Comparison of ENCODE assay signal across 17 cellular contexts in the genomic region with DNA sequence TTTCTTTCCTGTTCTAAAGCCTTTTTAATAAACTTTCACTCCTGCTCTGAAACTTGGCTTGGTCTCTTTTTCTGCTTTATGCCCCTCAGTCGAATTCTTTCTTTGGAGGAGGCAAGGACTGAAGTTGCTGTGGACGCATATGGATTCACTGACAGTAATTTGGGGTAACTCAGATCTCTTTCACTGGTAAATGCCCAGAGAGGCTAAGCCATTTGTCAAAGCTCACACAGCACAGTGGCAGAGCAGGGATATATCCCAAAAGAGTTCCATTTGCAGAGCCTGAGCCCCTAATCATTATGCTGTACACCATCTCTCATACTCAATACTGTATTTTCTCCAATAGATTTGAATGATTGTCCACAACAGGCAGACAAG.
DNase-seq lines count a peak whose midpoint lies in the region; ATAC-seq and TF ChIP-seq lines count a peak whose summit lies in the region.
"Had no signal": no experiment of that assay in that cellular context is flagged by ENCODE, and none has a peak within 500 bp of the region (broad histone marks: within the 10 kb centered on the region; RNA-seq: fewer than 3 reads in every experiment).

No MANE protein-coding gene starts in this region.

- intact Hi-C loops in psoas muscle (cut with DNase I) (no loop called here), aorta (cut with DNase I) (no loop called here), OCI-LY7 (cut with micrococcal nuclease; ENCODE audit: unreplicated experiment) (no loop called here)

- peak overlapping the region; percentile 90 for H3K27ac ChIP-seq in GM23248
- H3K27ac ChIP-seq in Peyer's patch, result peak overlapping the region in 3 of 4 donors; percentile 67 to 76 (median 76)
- H3K27ac ChIP-seq in epithelial cell of prostate, result peak overlapping the region; percentile 97
- H3K27ac ChIP-seq in psoas muscle, result peak overlapping the region; percentile 70
- no peak overlapping the region for H3K27ac ChIP-seq in aorta (ENCODE audit: low read depth in 1 of 2, low read length in 2 of 2)
- H3K27ac ChIP-seq in OCI-LY7 (ENCODE audit: low read depth, low read length, poor library complexity, severe bottlenecking), result no peak overlapping the region
- H3K27ac ChIP-seq: dorsolateral prefrontal cortex, upper lobe of right lung had no signal

- DNase-seq in GM23248 (no peak), Peyer's patch (no peak), epithelial cell of prostate (ENCODE audit: low read depth, low spot score) (no peak), psoas muscle (no peak), aorta (no peak), OCI-LY7 (ENCODE audit: low spot score) (no peak), CD1c-positive myeloid dendritic cell (ENCODE audit: extremely low spot score) (no peak)
- DNase-seq: activated CD4-positive, alpha-beta T cell treated with anti-CD3 and anti-CD28 coated beads, Interleukin-2, amount 50 U/mL, for 48 hours; activated effector memory CD4-positive, alpha-beta T cell treated with anti-CD3 and anti-CD28 coated beads, Interleukin-2, amount 50 U/mL, for 16 hours; activated naive CD8-positive, alpha-beta T cell treated with anti-CD3 and anti-CD28 coated beads, Interleukin-2, amount 50 U/mL, for 24 hours; dorsolateral prefrontal cortex; erythroblast; H9; NCI-H1417 treated with DMSO at 0.1 percent for 48 hours; upper lobe of right lung had no signal

- POLR2A ChIA-PET in OCI-LY7 (lab: Charles Lee), result no interaction called here

- H3K79me2 ChIP-seq in GM23248 (ENCODE audit: insufficient read depth) (no peaks in the 10 kb centered on the region), OCI-LY7 (ENCODE audit: insufficient read depth, low read depth, low read length) (no peaks in the 10 kb centered on the region)

- peak overlapping the region; percentile 66 for H3K9ac ChIP-seq in GM23248

- no peaks in the 10 kb centered on the region for H3K9me2 ChIP-seq in GM23248 (ENCODE audit: insufficient read depth)
- H3K9me2 ChIP-seq in OCI-LY7 (ENCODE audit: insufficient read depth, low read length), result no peaks in the 10 kb centered on the region

- H3K4me1 ChIP-seq in GM23248 (ENCODE audit: insufficient read depth) (peaks cover 26% of the 10 kb centered on the region), Peyer's patch (no peaks in the 10 kb centered on the region), psoas muscle (peaks cover 18% of the 10 kb centered on the region), aorta (ENCODE audit: control insufficient read depth in 1 of 2, insufficient read depth in 2 of 2, low read length in 2 of 2) (peaks cover 2 to 3% of the 10 kb centered on the region in 2 donors), OCI-LY7 (ENCODE audit: insufficient read depth, low read length, poor library complexity, severe bottlenecking) (no peaks in the 10 kb centered on the region)

- in situ Hi-C loops in GM23248 (cut with MboI), result no loop called here

- H3K36me3 ChIP-seq in GM23248 (ENCODE audit: low read depth) (no peaks in the 10 kb centered on the region), Peyer's patch (no peaks in the 10 kb centered on the region), psoas muscle (ENCODE audit: insufficient read depth in 1 of 2, low read depth in 1 of 2) (no peaks in the 10 kb centered on the region), aorta (ENCODE audit: control insufficient read depth in 1 of 2, insufficient read depth in 2 of 2, low read length in 1 of 2) (no peaks in the 10 kb centered on the region), OCI-LY7 (ENCODE audit: insufficient read depth, low read length) (no peaks in the 10 kb centered on the region)
- H3K36me3 ChIP-seq: upper lobe of right lung had no signal

- H3K4me2 ChIP-seq in GM23248 (ENCODE audit: unreplicated experiment), result no peak overlapping the region
- no peak overlapping the region for H3K4me2 ChIP-seq in OCI-LY7 (ENCODE audit: low read length)

- H3K4me3 ChIP-seq in GM23248 (no peak overlapping the region), Peyer's patch (no peak overlapping the region), psoas muscle (no peak overlapping the region), aorta (ENCODE audit: low read length in 2 of 2) (no peak overlapping the region), OCI-LY7 (ENCODE audit: low read depth, low read length, poor library complexity, severe bottlenecking) (no peak overlapping the region)
- H3K4me3 ChIP-seq: dorsolateral prefrontal cortex, mucosa of descending colon, upper lobe of right lung had no signal

- no peaks in the 10 kb centered on the region for H3K9me3 ChIP-seq in GM23248 (ENCODE audit: low read depth)
- H3K9me3 ChIP-seq in Peyer's patch, result no peaks in the 10 kb centered on the region
- no peaks in the 10 kb centered on the region for H3K9me3 ChIP-seq in psoas muscle
- H3K9me3 ChIP-seq in aorta (ENCODE audit: control insufficient read depth, low read length), result no peaks in the 10 kb centered on the region
- no peaks in the 10 kb centered on the region for H3K9me3 ChIP-seq in OCI-LY7 (ENCODE audit: low read length)
- H3K9me3 ChIP-seq: mucosa of descending colon, upper lobe of right lung had no signal

- no peaks in the 10 kb centered on the region for H4K20me1 ChIP-seq in GM23248 (ENCODE audit: insufficient read depth)
- H4K20me1 ChIP-seq in OCI-LY7 (ENCODE audit: insufficient read depth, low read length), result no peaks in the 10 kb centered on the region

- no TSS peak for BruUV-seq in OCI-LY7 (replicated peaks; lab: Mats Ljungman, UMichigan)

- WGBS in GM23248 (ENCODE audit: low coverage in 1 of 2, low lambda C conversion rate in 2 of 2, missing lambda C conversion rate in 2 of 2), 2 experiments, result 92% methylated on average over 2 of the region's 2 CpGs
- WGBS in psoas muscle, 3 donors, result 92 to 94% (median 93%) methylated on average over 2 of the region's 2 CpGs
- 77 to 83% methylated on average over 2 of the region's 2 CpGs for WGBS in aorta, 2 donors

- ATAC-seq in psoas muscle, result no peak
- ATAC-seq in HG02798 (IDR thresholded peaks at IDR 0.05; ENCODE audit: poor library complexity, unreplicated experiment), result no peak
- ATAC-seq in aorta (ENCODE audit: low FRiP score), result no peak
- ATAC-seq: activated naive CD8-positive, alpha-beta T cell treated with anti-CD3 and anti-CD28 coated beads, Interleukin-2, amount 50 U/mL, for 24 hours had no signal

- H3K27me3 ChIP-seq in GM23248 (replicated peaks; ENCODE audit: insufficient read depth), result no peaks in the 10 kb centered on the region
- no peaks in the 10 kb centered on the region for H3K27me3 ChIP-seq in Peyer's patch
- H3K27me3 ChIP-seq in psoas muscle (ENCODE audit: insufficient read depth in 3 of 3, low read length in 2 of 3), result no peaks in the 10 kb centered on the region
- H3K27me3 ChIP-seq in aorta (ENCODE audit: control insufficient read depth in 1 of 2, insufficient read depth in 2 of 2, low read length in 1 of 2), result no peaks in the 10 kb centered on the region
- H3K27me3 ChIP-seq: dorsolateral prefrontal cortex, upper lobe of right lung had no signal

- TF ChIP-seq POLR2A in Peyer's patch (IDR thresholded peaks at IDR 0.05), result no peak

- peaks cover 40% of the 10 kb centered on the region for H3F3A ChIP-seq in GM23248 (ENCODE audit: insufficient read depth)

- CTCF ChIA-PET in OCI-LY7 (lab: Charles Lee; ENCODE audit: unreplicated experiment), result no interaction called here

- TF ChIP-seq CTCF in Peyer's patch (IDR thresholded peaks at IDR 0.05) (no peak), psoas muscle (IDR thresholded peaks at IDR 0.05) (no peak), OCI-LY7 (conservative IDR thresholded peaks at IDR 0.05; ENCODE audit: low read length) (no peak)

- H2AFZ ChIP-seq in GM23248 (no peak overlapping the region), OCI-LY7 (ENCODE audit: low read length) (no peak overlapping the region)

Comparison
In these comparisons a context has a peak if more than half of its experiments do, and no peak if none do; other contexts are left out.
1. H3K27ac ChIP-seq: peak in GM23248 (single experiment), Peyer's patch (3 of 4), epithelial cell of prostate (single experiment) and psoas muscle (single experiment); none in aorta (0 of 2) and OCI-LY7 (single experiment).